12 cellular contexts compared by ENCODE assay signal in genomic region chr14:103607822-103608221, GRCh38. TPM values are rescaled to one million over a fixed set of nuclear protein-coding genes. Genes with fewer than 3 reads are reported as not detected.
DNase-seq lines count a peak whose midpoint lies in the region; ATAC-seq, FAIRE-seq and TF ChIP-seq lines count a peak whose summit lies in the region.
"Had no signal": no experiment of that assay in that cellular context is flagged by ENCODE, and none has a peak within 500 bp of the region (broad histone marks: within the 10 kb centered on the region; RNA-seq: fewer than 3 reads in every experiment).

No MANE protein-coding gene starts in this region.

- TF ChIP-seq POLR2A in HepG2 (IDR thresholded peaks at IDR 0.05; ENCODE audit: insufficient read depth in 1 of 2, low read depth in 2 of 2, low read length in 2 of 2) (no peak), suprapubic skin (IDR thresholded peaks at IDR 0.05) (no peak), H54 (IDR thresholded peaks at IDR 0.05; ENCODE audit: low read depth, low read length) (no peak)

- H3K4me3 ChIP-seq in HepG2 (replicated peaks in 1 of 3; ENCODE audit: insufficient read depth in 1 of 3, low read depth in 2 of 3, low read length in 3 of 3) (peak overlapping the region in 1 of 3 experiments; percentile 39; a peak in 1 of 6 replicates), suprapubic skin (peak overlapping the region; percentile 38)
- H3K4me3 ChIP-seq: SJSA1 had no signal

- H4K20me1 ChIP-seq in HepG2 (ENCODE audit: insufficient read depth, low read length), result no peaks in the 10 kb centered on the region

- intact Hi-C loops in activated B cell treated with CpG ODN at 0.5 μM for 24 hours (cut with micrococcal nuclease) (loop anchor here (1.0 to 2.0 kb wide), 2 partner anchors 17 to 71 kb away; no protein-coding TSS in a partner anchor), HepG2 (cut with micrococcal nuclease; ENCODE audit: unreplicated experiment) (no loop called here)

- no peak overlapping the region for H2AFZ ChIP-seq in HepG2 (ENCODE audit: low read length)

- no peak for DNase-seq in activated naive CD4-positive, alpha-beta T cell treated with anti-CD3 and anti-CD28 coated beads, Interleukin-2, amount 50 U/mL, for 16 hours
- DNase-seq in activated B cell treated with CpG ODN at 0.5 μM for 24 hours (no peak), HepG2 (ENCODE audit: low spot score) (no peak), suprapubic skin (ENCODE audit: low spot score in 2 of 2) (no peak), HPDE6-E6E7 (ENCODE audit: extremely low spot score) (no peak), H54 (ENCODE audit: insufficient read length, low spot score) (no peak), OCI-M2 (lab: John Stamatoyannopoulos, UW; ENCODE audit: unreplicated experiment) (no peak)
- DNase-seq: NCI-H226 had no signal

- in situ Hi-C loops in HepG2 (cut with HindIII; ENCODE audit: extremely low pct_ligation_motif_present, low pct_unique_long_range_greater_than_20kb), result no loop called here

- H3K4me2 ChIP-seq in HepG2 (ENCODE audit: low read depth, low read length), result peak overlapping the region; percentile 66

- POLR2A ChIA-PET in activated B cell treated with CpG ODN at 0.5 μM for 24 hours (lab: Charles Lee), result no interaction called here
- POLR2A ChIA-PET in HepG2 (lab: Yijun Ruan, JAX), result interaction anchor here (0.7 kb wide), 1 partner anchor 866 kb away, joined by 3 read pairs; no protein-coding TSS in a partner anchor

- WGBS in HepG2 (ENCODE audit: low lambda C conversion rate), result 29% methylated on average over 15 of the region's 15 CpGs
- WGBS in suprapubic skin, result 65% methylated on average over 13 of the region's 15 CpGs

- H3K36me3 ChIP-seq in HepG2 (replicated peaks in 1 of 2; ENCODE audit: control insufficient read depth in 1 of 2, insufficient read depth in 2 of 2, low read length in 2 of 2) (no peaks in the 10 kb centered on the region), suprapubic skin (no peaks in the 10 kb centered on the region)
- H3K36me3 ChIP-seq: colonic mucosa, SJSA1 had no signal

- CTCF ChIA-PET in activated B cell treated with CpG ODN at 0.5 μM for 24 hours (lab: Charles Lee) (no interaction called here), HepG2 (lab: Yijun Ruan, JAX; ENCODE audit: low intra/inter-chr PET ratio, low total read pairs) (no interaction called here)

- H3K27ac ChIP-seq in HepG2 (ENCODE audit: extremely low read length, insufficient read depth, low read length), result no peak overlapping the region
- H3K27ac ChIP-seq in suprapubic skin, result no peak overlapping the region
- H3K27ac ChIP-seq: colonic mucosa, SJSA1 had no signal

- TF ChIP-seq CTCF in activated B cell treated with CpG ODN at 0.5 μM for 24 hours (IDR thresholded peaks at IDR 0.05), result no peak
- no peak for TF ChIP-seq CTCF in HepG2 (CRISPR knock-in tag; IDR thresholded peaks at IDR 0.05)
- no peak for TF ChIP-seq CTCF in suprapubic skin (IDR thresholded peaks at IDR 0.05)

- peak overlapping the region; percentile 85 for H3K4me3 Mint-ChIP-seq in activated naive CD4-positive, alpha-beta T cell treated with anti-CD3 and anti-CD28 coated beads, Interleukin-2, amount 50 U/mL, for 24 hours
- peak overlapping the region; percentile 79 for H3K4me3 Mint-ChIP-seq in activated B cell treated with CpG ODN at 0.5 μM for 24 hours

- peaks cover 18% of the 10 kb centered on the region for H3K4me1 ChIP-seq in HepG2 (ENCODE audit: insufficient read depth, low read length)
- H3K4me1 ChIP-seq in suprapubic skin, result peaks cover 18% of the 10 kb centered on the region

- peaks cover 7% of the 10 kb centered on the region for H3K9me3 Mint-ChIP-seq in activated naive CD4-positive, alpha-beta T cell treated with anti-CD3 and anti-CD28 coated beads, Interleukin-2, amount 50 U/mL, for 24 hours
- peaks cover 6% of the 10 kb centered on the region for H3K9me3 Mint-ChIP-seq in activated B cell treated with CpG ODN at 0.5 μM for 24 hours

- H3K27me3 Mint-ChIP-seq in activated naive CD4-positive, alpha-beta T cell treated with anti-CD3 and anti-CD28 coated beads, Interleukin-2, amount 50 U/mL, for 24 hours, result peaks cover 5% of the 10 kb centered on the region
- H3K27me3 Mint-ChIP-seq in activated B cell treated with CpG ODN at 0.5 μM for 24 hours, result peaks cover 6% of the 10 kb centered on the region

- FAIRE-seq in HepG2 (lab: Jason Lieb, UNC), result no peak
- no peak for FAIRE-seq in H54 (lab: Jason Lieb, UNC)

- no peaks in the 10 kb centered on the region for H3K79me2 ChIP-seq in HepG2 (ENCODE audit: insufficient read depth, low read length)

- no peak for TF ChIP-seq RAD21 in HepG2 (CRISPR knock-in tag; IDR thresholded peaks at IDR 0.05)

- H3K4me1 Mint-ChIP-seq in activated naive CD4-positive, alpha-beta T cell treated with anti-CD3 and anti-CD28 coated beads, Interleukin-2, amount 50 U/mL, for 24 hours, result peaks cover 18% of the 10 kb centered on the region
- peaks cover 18% of the 10 kb centered on the region for H3K4me1 Mint-ChIP-seq in activated B cell treated with CpG ODN at 0.5 μM for 24 hours

- H3K27ac Mint-ChIP-seq in activated naive CD4-positive, alpha-beta T cell treated with anti-CD3 and anti-CD28 coated beads, Interleukin-2, amount 50 U/mL, for 24 hours, result no peak overlapping the region
- no peak overlapping the region for H3K27ac Mint-ChIP-seq in activated B cell treated with CpG ODN at 0.5 μM for 24 hours
- H3K27ac Mint-ChIP-seq: nephron progenitor cell had no signal

- H3K9me3 ChIP-seq in HepG2 (ENCODE audit: low read length) (peaks cover 11% of the 10 kb centered on the region), suprapubic skin (no peaks in the 10 kb centered on the region)
- H3K9me3 ChIP-seq: colonic mucosa had no signal

- H3K9ac ChIP-seq in HepG2 (ENCODE audit: insufficient read depth, low read depth, low read length), result no peak overlapping the region

- peaks cover 4% of the 10 kb centered on the region for H3K36me3 Mint-ChIP-seq in activated naive CD4-positive, alpha-beta T cell treated with anti-CD3 and anti-CD28 coated beads, Interleukin-2, amount 50 U/mL, for 24 hours
- H3K36me3 Mint-ChIP-seq in activated B cell treated with CpG ODN at 0.5 μM for 24 hours (ENCODE audit: low read depth), result peaks cover 3% of the 10 kb centered on the region

- ATAC-seq in activated B cell treated with CpG ODN at 0.5 μM for 24 hours (ENCODE audit: low read depth) (no peak), HepG2 (peak; percentile 41)

- BruUV-seq in HepG2 (replicated peaks; lab: Mats Ljungman, UMichigan), result no TSS peak

- no peak for TF ChIP-seq EP300 in HepG2 (IDR thresholded peaks at IDR 0.05; ENCODE audit: low read depth in 2 of 2, low read length in 2 of 2)
- no peak for TF ChIP-seq EP300 in HepG2 (CRISPR knock-in tag; IDR thresholded peaks at IDR 0.05; ENCODE audit: borderline replicate concordance)
- no peak for TF ChIP-seq EP300 in suprapubic skin (IDR thresholded peaks at IDR 0.05)

- H3K27me3 ChIP-seq in HepG2 (ENCODE audit: control insufficient read depth in 1 of 2, insufficient read depth in 2 of 2, low read length in 2 of 2), result peaks cover 6 to 20% of the 10 kb centered on the region in 2 experiments
- no peaks in the 10 kb centered on the region for H3K27me3 ChIP-seq in suprapubic skin
- H3K27me3 ChIP-seq: colonic mucosa, SJSA1 had no signal

RNA-seq across cellular contexts. Expression of gene KLC1, which starts 21.2 kb away (rescaled TPM):
- total RNA-seq in activated B cell treated with CpG ODN at 0.5 μM for 24 hours (126 and 153 TPM in 2 replicates), HepG2 (2016; rRNA removed; fragmentation: Illumina TruSeq; extraction: Trizol) (57.8 and 63.5 TPM in 2 replicates), suprapubic skin (100 to 1,000 TPM; 195 to 421 (median 214) TPM)
- total RNA-seq in HepG2 (2016; cell fraction: cytosol; rRNA removed; fragmentation: Illumina TruSeq; extraction: Trizol; ENCODE audit: low read depth), result 7.9 TPM in 2 replicates
- 54.6 and 66.2 TPM in 2 replicates for total RNA-seq in HepG2 (2016; cell fraction: insoluble cytoplasmic fraction; rRNA removed; fragmentation: Illumina TruSeq; extraction: Trizol)
- total RNA-seq in HepG2 (2016; cell fraction: membrane; rRNA removed; fragmentation: Illumina TruSeq; extraction: Trizol), result 16.0 and 16.3 TPM in 2 replicates
- total RNA-seq in HepG2 (2016; cell fraction: nucleus; rRNA removed; fragmentation: Illumina TruSeq; extraction: Trizol), result 62.3 and 79.9 TPM in 2 replicates
- 53.2 and 61.0 TPM in 2 replicates for polyA plus RNA-seq in HepG2 (2011; rRNA removed)
- polyA plus RNA-seq in HepG2 (2011; cell fraction: cytosol; rRNA removed), result 58.4 and 64.7 TPM in 2 replicates
- 171 and 186 TPM in 2 replicates for polyA plus RNA-seq in HepG2 (2011; cell fraction: nucleus; rRNA removed)
- 40.1 and 53.2 TPM in 2 replicates for polyA plus RNA-seq in HepG2 (2012)
- polyA plus RNA-seq in HepG2 (2016; cell fraction: cytosol; fragmentation: Illumina TruSeq; extraction: Trizol; ENCODE audit: low read depth), result 3.0 and 3.1 TPM in 2 replicates
- 50.1 and 51.1 TPM in 2 replicates for polyA plus RNA-seq in HepG2 (2016; cell fraction: insoluble cytoplasmic fraction; fragmentation: Illumina TruSeq; extraction: Trizol; ENCODE audit: low read depth)
- 7.4 and 9.4 TPM in 2 replicates for polyA plus RNA-seq in HepG2 (2016; cell fraction: membrane; fragmentation: Illumina TruSeq; extraction: Trizol; ENCODE audit: low read depth)
- 92.4 and 93.3 TPM in 2 replicates for polyA plus RNA-seq in HepG2 (2016; cell fraction: nucleus; fragmentation: Illumina TruSeq; extraction: Trizol; ENCODE audit: insufficient read depth, low read depth)
- 45.0 and 49.1 TPM in 2 replicates for polyA minus RNA-seq in HepG2 (2011; rRNA and poly(A)+ RNA removed; ENCODE audit: low replicate concordance)
- 30.6 and 37.7 TPM in 2 replicates for polyA minus RNA-seq in HepG2 (2011; cell fraction: cytosol; rRNA and poly(A)+ RNA removed)
- polyA minus RNA-seq in HepG2 (2011; cell fraction: nucleus; rRNA and poly(A)+ RNA removed), result 152 and 165 TPM in 2 replicates

RNA-seq across cellular contexts. Expression of gene COA8, which starts 45.1 kb away (rescaled TPM):
- total RNA-seq in activated B cell treated with CpG ODN at 0.5 μM for 24 hours (28.4 and 28.8 TPM in 2 replicates), HepG2 (2016; rRNA removed; fragmentation: Illumina TruSeq; extraction: Trizol) (25.1 and 25.2 TPM in 2 replicates), suprapubic skin (10 to 100 TPM; 17.1 to 30.3 (median 21.9) TPM)
- total RNA-seq in HepG2 (2016; cell fraction: cytosol; rRNA removed; fragmentation: Illumina TruSeq; extraction: Trizol; ENCODE audit: low read depth), result 29.4 and 38.9 TPM in 2 replicates
- 25.7 and 29.2 TPM in 2 replicates for total RNA-seq in HepG2 (2016; cell fraction: insoluble cytoplasmic fraction; rRNA removed; fragmentation: Illumina TruSeq; extraction: Trizol)
- 46.6 and 48.0 TPM in 2 replicates for total RNA-seq in HepG2 (2016; cell fraction: membrane; rRNA removed; fragmentation: Illumina TruSeq; extraction: Trizol)
- total RNA-seq in HepG2 (2016; cell fraction: nucleus; rRNA removed; fragmentation: Illumina TruSeq; extraction: Trizol), result 11.0 and 15.0 TPM in 2 replicates
- 10.9 and 14.0 TPM in 2 replicates for polyA plus RNA-seq in HepG2 (2011; rRNA removed)
- 10.2 and 14.5 TPM in 2 replicates for polyA plus RNA-seq in HepG2 (2011; cell fraction: cytosol; rRNA removed)
- polyA plus RNA-seq in HepG2 (2011; cell fraction: nucleus; rRNA removed), result 2.6 and 3.1 TPM in 2 replicates
- 25.7 and 32.6 TPM in 2 replicates for polyA plus RNA-seq in HepG2 (2012)
- 63.7 and 73.8 TPM in 2 replicates for polyA plus RNA-seq in HepG2 (2016; cell fraction: cytosol; fragmentation: Illumina TruSeq; extraction: Trizol; ENCODE audit: low read depth)
- 33.7 and 39.8 TPM in 2 replicates for polyA plus RNA-seq in HepG2 (2016; cell fraction: insoluble cytoplasmic fraction; fragmentation: Illumina TruSeq; extraction: Trizol; ENCODE audit: low read depth)
- polyA plus RNA-seq in HepG2 (2016; cell fraction: membrane; fragmentation: Illumina TruSeq; extraction: Trizol; ENCODE audit: low read depth), result 52.0 and 59.9 TPM in 2 replicates
- polyA plus RNA-seq in HepG2 (2016; cell fraction: nucleus; fragmentation: Illumina TruSeq; extraction: Trizol; ENCODE audit: insufficient read depth, low read depth), result 21.5 and 21.7 TPM in 2 replicates
- polyA minus RNA-seq in HepG2 (2011; rRNA and poly(A)+ RNA removed; ENCODE audit: low replicate concordance), result 4.7 and 5.1 TPM in 2 replicates
- polyA minus RNA-seq in HepG2 (2011; cell fraction: cytosol; rRNA and poly(A)+ RNA removed), result 3.6 and 6.4 TPM in 2 replicates
- polyA minus RNA-seq in HepG2 (2011; cell fraction: nucleus; rRNA and poly(A)+ RNA removed), result 10.1 and 11.3 TPM in 2 replicates

RNA-seq across cellular contexts. Expression of gene BAG5, which starts 45.4 kb away (rescaled TPM):
- total RNA-seq in activated B cell treated with CpG ODN at 0.5 μM for 24 hours (26.9 and 28.8 TPM in 2 replicates), HepG2 (2016; rRNA removed; fragmentation: Illumina TruSeq; extraction: Trizol) (21.0 and 34.8 TPM in 2 replicates), suprapubic skin (10 to 100 TPM; 30.2 to 55.1 (median 39.9) TPM)
- 2.3 and 2.5 TPM in 2 replicates for total RNA-seq in HepG2 (2016; cell fraction: cytosol; rRNA removed; fragmentation: Illumina TruSeq; extraction: Trizol; ENCODE audit: low read depth)
- total RNA-seq in HepG2 (2016; cell fraction: insoluble cytoplasmic fraction; rRNA removed; fragmentation: Illumina TruSeq; extraction: Trizol), result 21.9 and 34.1 TPM in 2 replicates
- total RNA-seq in HepG2 (2016; cell fraction: membrane; rRNA removed; fragmentation: Illumina TruSeq; extraction: Trizol), result 11.4 and 14.2 TPM in 2 replicates
- 14.8 and 16.2 TPM in 2 replicates for total RNA-seq in HepG2 (2016; cell fraction: nucleus; rRNA removed; fragmentation: Illumina TruSeq; extraction: Trizol)
- polyA plus RNA-seq in HepG2 (2011; rRNA removed), result 3.0 and 3.5 TPM in 2 replicates
- polyA plus RNA-seq in HepG2 (2011; cell fraction: cytosol; rRNA removed), result 2.5 and 3.9 TPM in 2 replicates
- 3.3 and 3.7 TPM in 2 replicates for polyA plus RNA-seq in HepG2 (2011; cell fraction: nucleus; rRNA removed)
- 7.9 and 9.3 TPM in 2 replicates for polyA plus RNA-seq in HepG2 (2012)
- polyA plus RNA-seq in HepG2 (2016; cell fraction: cytosol; fragmentation: Illumina TruSeq; extraction: Trizol; ENCODE audit: low read depth), result 1.0 and 1.3 TPM in 2 replicates
- polyA plus RNA-seq in HepG2 (2016; cell fraction: insoluble cytoplasmic fraction; fragmentation: Illumina TruSeq; extraction: Trizol; ENCODE audit: low read depth), result 16.8 and 20.0 TPM in 2 replicates
- polyA plus RNA-seq in HepG2 (2016; cell fraction: membrane; fragmentation: Illumina TruSeq; extraction: Trizol; ENCODE audit: low read depth), result 5.3 and 6.2 TPM in 2 replicates
- 13.8 and 14.6 TPM in 2 replicates for polyA plus RNA-seq in HepG2 (2016; cell fraction: nucleus; fragmentation: Illumina TruSeq; extraction: Trizol; ENCODE audit: insufficient read depth, low read depth)
- 5.3 and 11.8 TPM in 2 replicates for polyA minus RNA-seq in HepG2 (2011; rRNA and poly(A)+ RNA removed; ENCODE audit: low replicate concordance)
- 7.2 and 8.6 TPM in 2 replicates for polyA minus RNA-seq in HepG2 (2011; cell fraction: cytosol; rRNA and poly(A)+ RNA removed)
- polyA minus RNA-seq in HepG2 (2011; cell fraction: nucleus; rRNA and poly(A)+ RNA removed), result 9.8 and 9.9 TPM in 2 replicates
